Comparison of ENCODE assay signal across 11 cellular contexts in genomic region chr6:139588734-139589418, GRCh38.
DNase-seq lines count a peak whose midpoint lies in the region; ATAC-seq, FAIRE-seq and TF ChIP-seq lines count a peak whose summit lies in the region.
"Had no signal": no experiment of that assay in that cellular context is flagged by ENCODE, and none has a peak within 500 bp of the region (broad histone marks: within the 10 kb centered on the region; RNA-seq: fewer than 3 reads in every experiment).

No MANE protein-coding gene starts in this region.

- intact Hi-C loops in kidney (cut with DNase I) = no loop called here
- intact Hi-C loops in transverse colon (cut with DNase I; ENCODE audit: low total_unique reads) = no loop called here

- H3K27me3 Mint-ChIP-seq in WTC11 (ENCODE audit: low read depth) = no peaks in the 10 kb centered on the region

- H3K4me1 Mint-ChIP-seq in WTC11 = peaks cover 9% of the 10 kb centered on the region; the same call in 1 of the 2 replicates

- H3K4me1 ChIP-seq in kidney (ENCODE audit: control insufficient read depth in 1 of 2, insufficient read depth in 1 of 2, low read depth in 1 of 2, low read length in 2 of 2) = peaks cover 6 to 36% of the 10 kb centered on the region in 2 donors
- H3K4me1 ChIP-seq in transverse colon = peaks cover 34 to 72% (median 50%) of the 10 kb centered on the region in 4 donors

- 24 to 27% methylated on average over 3 of the region's 3 CpGs for WGBS in transverse colon (ENCODE audit: low coverage in 1 of 2), 2 donors

- ATAC-seq in WTC11 = no peak
- no peak for ATAC-seq in activated CD4-positive, CD25-positive, alpha-beta regulatory T cell treated with anti-CD3 and anti-CD28 coated beads, Interleukin-2, amount 50 U/mL, for 24 hours

- no peak overlapping the region for H3K4me3 Mint-ChIP-seq in WTC11

- no peaks in the 10 kb centered on the region for H3K9me3 Mint-ChIP-seq in WTC11

- TF ChIP-seq POLR2A in transverse colon (IDR thresholded peaks at IDR 0.05) = no peak

- no peaks in the 10 kb centered on the region for H3K27me3 ChIP-seq in transverse colon

- TF ChIP-seq CTCF in WTC11 (IDR thresholded peaks at IDR 0.05) (no peak), kidney (IDR thresholded peaks at IDR 0.05; ENCODE audit: borderline replicate concordance, extremely low read depth, insufficient read depth) (no peak), transverse colon (IDR thresholded peaks at IDR 0.05) (no peak)

- DNase-seq in NCI-H1092 treated with DMSO at 0.1 percent for 48 hours (lab: John Stamatoyannopoulos, UW) (peak; percentile 36), NCI-H1092 (lab: John Stamatoyannopoulos, UW) (no peak), WTC11 (ENCODE audit: low spot score) (no peak), kidney (no peak), transverse colon (no peak), KBM-7 (no peak)
- no peak for DNase-seq in activated CD8-positive, alpha-beta memory T cell treated with anti-CD3 and anti-CD28 coated beads, Interleukin-2, amount 50 U/mL, for 4 hours
- DNase-seq: ACHN; activated CD4-positive, alpha-beta T cell treated with anti-CD3 and anti-CD28 coated beads, Interleukin-2, amount 50 U/mL, for 4 hours; stimulated activated CD4-positive, alpha-beta T cell treated with anti-CD3 and anti-CD28 coated beads, Interleukin-1b, Interleukin-23, amount 100 ng/mL, for 48 hours had no signal

- H3K36me3 ChIP-seq in kidney (ENCODE audit: control insufficient read depth in 1 of 2, insufficient read depth in 2 of 2, low read length in 2 of 2) (no peaks in the 10 kb centered on the region), transverse colon (no peaks in the 10 kb centered on the region)

- H3K27ac Mint-ChIP-seq in WTC11 = no peak overlapping the region

- no peak for FAIRE-seq in kidney (lab: Jason Lieb, UNC)

- no peaks in the 10 kb centered on the region for H3K36me3 Mint-ChIP-seq in WTC11

- TF ChIP-seq EP300 in transverse colon (IDR thresholded peaks at IDR 0.05; ENCODE audit: low read depth) = no peak

- POLR2A ChIA-PET in WTC11 (lab: Charles Lee) = no interaction called here

- in situ Hi-C loops in transverse colon (cut with MboI; ENCODE audit: low pct_ligation_motif_present in 1 of 4, low pct_unique_long_range_greater_than_20kb in 1 of 4, low sequenced_read_pairs in 3 of 4) (loop anchor here in 1 of 4 donors (25.0 kb wide), 1 partner anchor 202 kb away; no protein-coding TSS in a partner anchor), KBM-7 (cut with MboI; ENCODE audit: low pct_unique_long_range_greater_than_20kb, low sequenced_read_pairs) (no loop called here)

- no peaks in the 10 kb centered on the region for H3K9me3 ChIP-seq in kidney (ENCODE audit: control insufficient read depth in 1 of 2, low read length in 2 of 2)
- no peaks in the 10 kb centered on the region for H3K9me3 ChIP-seq in transverse colon

- H3K27ac ChIP-seq in kidney (ENCODE audit: low read depth in 2 of 2, low read length in 2 of 2) (peak overlapping the region; percentile 71 to 85), transverse colon (peak overlapping the region; percentile 81 to 84 (median 83))

- CTCF ChIA-PET in WTC11 (lab: Charles Lee) = no interaction called here

- H3K4me3 ChIP-seq in kidney (ENCODE audit: low read length in 2 of 2) (no peak overlapping the region), transverse colon (no peak overlapping the region)

- no peak overlapping the region for H3K9ac ChIP-seq in kidney (ENCODE audit: low read length in 2 of 2)

TF ChIP-seq in WTC11, 78 proteins besides CTCF, POLR2A, EP300 and RAD21:
- TF ChIP-seq GABPB1 (CRISPR knock-in tag; IDR thresholded peaks at IDR 0.05) (peak; percentile 77), FOXJ3 (CRISPR knock-in tag; IDR thresholded peaks at IDR 0.05; ENCODE audit: borderline replicate concordance) (no peak)
